1 cellular context compared by ENCODE assay signal in genomic region chr9:128495804-128496417, GRCh38.
TF ChIP-seq lines count a peak whose summit lies in the region.

No MANE protein-coding gene starts in this region.

TF ChIP-seq in HCT116, 20 proteins besides CTCF, POLR2A, EP300 and RAD21 (continued from another document):
- TF ChIP-seq REST (IDR thresholded peaks at IDR 0.05; ENCODE audit: low read depth) = no peak
